Comparison of ENCODE assay signal across 21 cellular contexts in the genomic region with DNA sequence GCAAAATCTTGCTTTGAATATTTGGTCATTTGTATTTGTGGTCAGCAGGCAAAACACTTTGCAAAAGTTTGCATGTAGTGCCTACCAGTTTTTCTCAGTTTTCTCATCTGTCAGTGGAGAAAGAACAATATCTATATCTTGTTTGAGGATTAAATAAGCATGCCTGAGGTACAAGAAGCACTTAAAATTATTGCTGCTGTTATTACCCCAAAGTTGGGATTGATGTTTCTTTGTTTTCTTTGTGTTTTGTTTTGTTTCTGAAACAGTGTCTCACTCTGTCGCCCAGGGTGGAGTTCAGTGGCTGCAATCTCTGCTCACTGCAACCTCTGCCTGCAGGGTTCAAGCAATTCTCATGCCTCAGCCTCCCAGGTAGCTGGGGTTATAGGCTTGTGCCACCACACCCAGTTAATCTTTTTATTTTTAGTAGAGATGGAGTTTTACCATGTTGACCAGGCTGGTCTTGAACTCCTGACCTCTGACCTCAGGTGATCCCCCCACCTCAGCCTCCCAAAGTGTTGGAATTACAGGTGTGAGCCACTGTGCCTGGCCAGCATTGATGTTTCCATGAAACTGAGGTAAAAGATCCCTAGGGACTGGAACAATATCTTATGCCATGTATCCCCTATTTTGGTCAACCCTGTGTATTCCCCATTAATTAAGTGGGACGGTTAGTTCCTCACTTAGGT. TPM values are rescaled to one million over a fixed set of nuclear protein-coding genes. Genes with fewer than 3 reads are reported as not detected.
A peak's percentile ranks its signal among the peaks of the same experiment; 100 is the strongest.
DNase-seq lines count a peak whose midpoint lies in the region; ATAC-seq, FAIRE-seq and TF ChIP-seq lines count a peak whose summit lies in the region.
"Had no signal": no experiment of that assay in that cellular context is flagged by ENCODE, and none has a peak within 500 bp of the region (broad histone marks: within the 10 kb centered on the region; RNA-seq: fewer than 3 reads in every experiment).

No MANE protein-coding gene starts in this region.

- TF ChIP-seq POLR2A in K562 (conservative IDR thresholded peaks at IDR 0.05), result no peak

- H3K36me3 Mint-ChIP-seq in activated CD4-positive, alpha-beta T cell treated with anti-CD3 and anti-CD28 coated beads, Interleukin-2, amount 10 ng/mL, durations not matched to agents 24 days and 14 days (ENCODE audit: low read depth), result peaks cover 22% of the 10 kb centered on the region
- peaks cover 0 to 21% (median 3%) of the 10 kb centered on the region in 3 donors for H3K36me3 Mint-ChIP-seq in CD8-positive, alpha-beta memory T cell
- H3K36me3 Mint-ChIP-seq in naive thymus-derived CD8-positive, alpha-beta T cell, result peaks cover 0 to 22% (median 0%) of the 10 kb centered on the region in 3 donors
- H3K36me3 Mint-ChIP-seq: WTC11 had no signal

- H3K9ac ChIP-seq in K562 (ENCODE audit: insufficient read depth in 1 of 2, low read depth in 2 of 2, low read length in 2 of 2), result no peak overlapping the region

- peak overlapping the region; percentile 7 for H3K4me3 Mint-ChIP-seq in activated CD4-positive, alpha-beta T cell treated with anti-CD3 and anti-CD28 coated beads, Interleukin-2, amount 10 ng/mL, durations not matched to agents 24 days and 14 days
- peak overlapping the region in 5 of 7 donors; percentile 9 to 81 (median 35) for H3K4me3 Mint-ChIP-seq in CD8-positive, alpha-beta memory T cell
- H3K4me3 Mint-ChIP-seq in naive thymus-derived CD8-positive, alpha-beta T cell, result peak overlapping the region in 5 of 10 donors; percentile 36 to 69 (median 45)
- H3K4me3 Mint-ChIP-seq: activated CD8-positive, alpha-beta T cell treated with anti-CD3 and anti-CD28 coated beads for 36 hours; activated naive CD4-positive, alpha-beta T cell treated with anti-CD3 and anti-CD28 coated beads, Interleukin-2, amount 10 ng/mL, durations not matched to agents 7 days and 5 days; activated T-cell treated with anti-CD3 and anti-CD28 coated beads, Interleukin-2, amount 50 U/mL, for 4 hours; WTC11 had no signal

- H3K4me1 ChIP-seq in CD8-positive, alpha-beta memory T cell (ENCODE audit: insufficient read depth, low read length), result peaks cover 73% of the 10 kb centered on the region
- peaks cover 0 to 6% of the 10 kb centered on the region in 2 experiments; a peak in 1 of 5 replicates for H3K4me1 ChIP-seq in K562 (replicated peaks in 1 of 2; ENCODE audit: control insufficient read depth in 2 of 2, insufficient read depth in 2 of 2, low read length in 2 of 2)

- no TSS peak for BruUV-seq in K562 (replicated peaks; lab: Mats Ljungman, UMichigan)

- ATAC-seq in K562, result no peak
- no peak for ATAC-seq in naive thymus-derived CD8-positive, alpha-beta T cell
- no peak for ATAC-seq in HG02610 (IDR thresholded peaks at IDR 0.05; ENCODE audit: unreplicated experiment)
- ATAC-seq: activated CD8-positive, alpha-beta T cell treated with anti-CD3 and anti-CD28 coated beads for 36 hours; activated T-cell treated with anti-CD3 and anti-CD28 coated beads, Interleukin-2, amount 50 U/mL, for 4 hours; WTC11 had no signal

- intact Hi-C loops in activated CD4-positive, alpha-beta T cell treated with anti-CD3 and anti-CD28 coated beads, Interleukin-2, amount 10 ng/mL, durations not matched to agents 24 days and 14 days (cut with micrococcal nuclease), result loop anchor here (2.0 kb wide), 1 partner anchor 61 kb away; no protein-coding TSS in a partner anchor
- intact Hi-C loops in K562 (cut with micrococcal nuclease), result no loop called here

- in situ Hi-C loops in K562 (cut with MboI), result no loop called here

- H3K27me3 ChIP-seq in CD8-positive, alpha-beta memory T cell (ENCODE audit: insufficient read depth, low read length, poor library complexity, severe bottlenecking), result no peaks in the 10 kb centered on the region
- no peaks in the 10 kb centered on the region for H3K27me3 ChIP-seq in K562 (ENCODE audit: control insufficient read depth in 2 of 2, insufficient read depth in 2 of 2, low read length in 2 of 2)
- H3K27me3 ChIP-seq: cardiac muscle cell had no signal

- no peak overlapping the region for H2AFZ ChIP-seq in K562 (ENCODE audit: low read depth, low read length)

- no peak overlapping the region for H3K4me3 ChIP-seq in CD8-positive, alpha-beta memory T cell (ENCODE audit: low read length)
- no peak overlapping the region for H3K4me3 ChIP-seq in K562
- H3K4me3 ChIP-seq: cardiac muscle cell, lung, smooth muscle cell had no signal

- no peaks in the 10 kb centered on the region for H3K9me3 ChIP-seq in CD8-positive, alpha-beta memory T cell (ENCODE audit: low read length)
- no peaks in the 10 kb centered on the region for H3K9me3 ChIP-seq in K562 (replicated peaks; ENCODE audit: control insufficient read depth, insufficient read depth, low read depth, low read length)

- no peaks in the 10 kb centered on the region for H3K9me3 Mint-ChIP-seq in activated CD4-positive, alpha-beta T cell treated with anti-CD3 and anti-CD28 coated beads, Interleukin-2, amount 10 ng/mL, durations not matched to agents 24 days and 14 days
- H3K9me3 Mint-ChIP-seq in CD8-positive, alpha-beta memory T cell, result no peaks in the 10 kb centered on the region
- H3K9me3 Mint-ChIP-seq in naive thymus-derived CD8-positive, alpha-beta T cell, result no peaks in the 10 kb centered on the region
- H3K9me3 Mint-ChIP-seq: activated CD8-positive, alpha-beta T cell treated with anti-CD3 and anti-CD28 coated beads for 36 hours; activated naive CD4-positive, alpha-beta T cell treated with anti-CD3 and anti-CD28 coated beads, Interleukin-2, amount 10 ng/mL, durations not matched to agents 7 days and 5 days; activated T-cell treated with anti-CD3 and anti-CD28 coated beads, Interleukin-2, amount 50 U/mL, for 4 hours; WTC11 had no signal

- DNase-seq in activated CD4-positive, alpha-beta T cell treated with anti-CD3 and anti-CD28 coated beads, Interleukin-2, amount 10 ng/mL, durations not matched to agents 24 days and 14 days, result no peak
- DNase-seq in activated CD4-positive, alpha-beta T cell treated with anti-CD3 and anti-CD28 coated beads for 1 hour, result no peak
- DNase-seq in CD8-positive, alpha-beta memory T cell, result no peak
- no peak for DNase-seq in K562 (ENCODE audit: extremely low read depth in 1 of 4, low spot score in 3 of 4)
- no peak for DNase-seq in naive thymus-derived CD8-positive, alpha-beta T cell
- DNase-seq in GOT3 (lab: John Stamatoyannopoulos, UW), result no peak
- no peak for DNase-seq in AG08396 (ENCODE audit: low spot score)
- DNase-seq: 8988T; activated CD8-positive, alpha-beta T cell treated with anti-CD3 and anti-CD28 coated beads for 36 hours; activated naive CD4-positive, alpha-beta T cell treated with anti-CD3 and anti-CD28 coated beads, Interleukin-2, amount 10 ng/mL, durations not matched to agents 7 days and 5 days; activated T-cell treated with anti-CD3 and anti-CD28 coated beads, Interleukin-2, amount 50 U/mL, for 4 hours; aorta; DMS53; NCI-H187; occipital lobe; stimulated activated CD4-positive, alpha-beta T cell treated with anti-CD3 and anti-CD28 coated beads, Interleukin-2, amount 100 ng/mL, for 24 hours had no signal

- no peak for TF ChIP-seq CTCF in K562 (IDR thresholded peaks at IDR 0.05 in 2 of 3, conservative IDR thresholded peaks at IDR 0.05 in 1 of 3; ENCODE audit: insufficient read depth in 2 of 3, low read depth in 1 of 3, low read length in 3 of 3)

- WGBS in K562 (ENCODE audit: insufficient coverage, low coverage, missing lambda C conversion rate), result 85% methylated on average over 2 of the region's 2 CpGs

- no peak overlapping the region for H3K27ac ChIP-seq in CD8-positive, alpha-beta memory T cell (ENCODE audit: low read depth, low read length)
- H3K27ac ChIP-seq in K562 (ENCODE audit: extremely low read depth, low read depth, low read length), result no peak overlapping the region
- H3K27ac ChIP-seq: cardiac muscle cell had no signal

- FAIRE-seq in K562 (lab: Jason Lieb, UNC), result no peak

- H3K27me3 Mint-ChIP-seq in activated CD4-positive, alpha-beta T cell treated with anti-CD3 and anti-CD28 coated beads, Interleukin-2, amount 10 ng/mL, durations not matched to agents 24 days and 14 days, result no peaks in the 10 kb centered on the region
- no peaks in the 10 kb centered on the region for H3K27me3 Mint-ChIP-seq in CD8-positive, alpha-beta memory T cell
- no peaks in the 10 kb centered on the region for H3K27me3 Mint-ChIP-seq in naive thymus-derived CD8-positive, alpha-beta T cell
- H3K27me3 Mint-ChIP-seq: activated CD8-positive, alpha-beta T cell treated with anti-CD3 and anti-CD28 coated beads for 36 hours; activated naive CD4-positive, alpha-beta T cell treated with anti-CD3 and anti-CD28 coated beads, Interleukin-2, amount 10 ng/mL, durations not matched to agents 7 days and 5 days had no signal

- no peak for TF ChIP-seq EP300 in K562 (IDR thresholded peaks at IDR 0.05; ENCODE audit: low read length)

- H3K4me2 ChIP-seq in K562 (ENCODE audit: insufficient read depth, low read length), result no peak overlapping the region
- H3K4me2 ChIP-seq: smooth muscle cell had no signal

- H3K36me3 ChIP-seq in CD8-positive, alpha-beta memory T cell (ENCODE audit: insufficient read depth, low read length), result no peaks in the 10 kb centered on the region
- H3K36me3 ChIP-seq in K562 (ENCODE audit: control insufficient read depth, insufficient read depth, low read length), result no peaks in the 10 kb centered on the region
- H3K36me3 ChIP-seq: cardiac muscle cell had no signal

- H3K9me1 ChIP-seq in K562 (ENCODE audit: control insufficient read depth, insufficient read depth, low read length), result no peaks in the 10 kb centered on the region

- CTCF ChIA-PET in CD8-positive, alpha-beta memory T cell (lab: Charles Lee), result no interaction called here
- CTCF ChIA-PET in K562 (lab: Yijun Ruan, JAX; ENCODE audit: low intra/inter-chr PET ratio), result no interaction called here

- peak overlapping the region; percentile 60 for H3K27ac Mint-ChIP-seq in activated CD4-positive, alpha-beta T cell treated with anti-CD3 and anti-CD28 coated beads, Interleukin-2, amount 10 ng/mL, durations not matched to agents 24 days and 14 days
- peak overlapping the region; percentile 7 to 92 (median 56) for H3K27ac Mint-ChIP-seq in CD8-positive, alpha-beta memory T cell
- peak overlapping the region in 6 of 10 donors; percentile 5 to 72 (median 64) for H3K27ac Mint-ChIP-seq in naive thymus-derived CD8-positive, alpha-beta T cell
- H3K27ac Mint-ChIP-seq: activated CD8-positive, alpha-beta T cell treated with anti-CD3 and anti-CD28 coated beads for 36 hours; activated naive CD4-positive, alpha-beta T cell treated with anti-CD3 and anti-CD28 coated beads, Interleukin-2, amount 10 ng/mL, durations not matched to agents 7 days and 5 days had no signal

- POLR2A ChIA-PET in CD8-positive, alpha-beta memory T cell (lab: Charles Lee), result interaction anchor here (0.7 kb wide), 1 partner anchor 15 kb away, joined by 3 read pairs; no protein-coding TSS in a partner anchor
- POLR2A ChIA-PET in K562 (lab: Yijun Ruan, JAX), result interaction anchor here (1.0 kb wide), 1 partner anchor 9 kb away, joined by 4 read pairs; no protein-coding TSS in a partner anchor
- POLR2A ChIA-PET in naive thymus-derived CD8-positive, alpha-beta T cell (lab: Charles Lee), result interaction anchor here (0.8 kb wide), 1 partner anchor 9 kb away, joined by 3 read pairs; no protein-coding TSS in a partner anchor

- peaks cover 53% of the 10 kb centered on the region for H3K4me1 Mint-ChIP-seq in activated CD4-positive, alpha-beta T cell treated with anti-CD3 and anti-CD28 coated beads, Interleukin-2, amount 10 ng/mL, durations not matched to agents 24 days and 14 days
- H3K4me1 Mint-ChIP-seq in CD8-positive, alpha-beta memory T cell, result peaks cover 74 to 91% (median 90%) of the 10 kb centered on the region in 3 donors
- H3K4me1 Mint-ChIP-seq in naive thymus-derived CD8-positive, alpha-beta T cell, result peaks cover 29 to 81% (median 70%) of the 10 kb centered on the region in 4 donors

- H4K20me1 ChIP-seq in K562 (replicated peaks; ENCODE audit: control insufficient read depth, insufficient read depth, low read length), result no peaks in the 10 kb centered on the region; the same call in 1 of the 2 replicates

- no peak for TF ChIP-seq RAD21 in K562 (CRISPR knock-in tag; conservative IDR thresholded peaks at IDR 0.05 in 1 of 2, IDR thresholded peaks at IDR 0.05 in 1 of 2)

- H3K79me2 ChIP-seq in K562 (ENCODE audit: control insufficient read depth, insufficient read depth, low read length), result peaks cover 91% of the 10 kb centered on the region

RNA-seq across cellular contexts. Expression of gene RAP1A, which starts 15.9 kb away (rescaled TPM):
- total RNA-seq in activated CD4-positive, alpha-beta T cell treated with anti-CD3 and anti-CD28 coated beads, Interleukin-2, amount 10 ng/mL, durations not matched to agents 24 days and 14 days, result 306 and 307 TPM in 2 replicates
- 100 to 1,000 TPM; 252 to 256 TPM for total RNA-seq in CD8-positive, alpha-beta memory T cell
- 60.8 TPM for polyA plus RNA-seq in CD8-positive, alpha-beta memory T cell
- total RNA-seq in K562 (2011; cell fraction: chromatin; rRNA removed; ENCODE audit: low replicate concordance), result 4.2 and 14.3 TPM in 2 replicates
- 2.2 and 3.4 TPM in 2 replicates for total RNA-seq in K562 (2011; cell fraction: nucleolus; rRNA removed)
- total RNA-seq in K562 (2011; cell fraction: nucleoplasm; rRNA removed), result 7.9 and 18.7 TPM in 2 replicates
- 13.4 and 19.0 TPM in 2 replicates for total RNA-seq in K562 (2014; rRNA removed)
- 32.5 and 40.1 TPM in 2 replicates for total RNA-seq in K562 (2014; rRNA removed; fragmentation: Illumina TruSeq; extraction: Trizol)
- total RNA-seq in K562 (2015; rRNA removed; fragmentation: Illumina TruSeq; extraction: Trizol), result 19.4 and 24.5 TPM in 2 replicates
- total RNA-seq in K562 (2021), result 57.6 and 60.7 TPM in 2 replicates
- 49.0 and 77.3 TPM in 2 replicates for polyA plus RNA-seq in K562 (2011; rRNA removed)
- polyA plus RNA-seq in K562 (2011; cell fraction: cytosol; rRNA removed), result 11.3 and 24.6 TPM in 2 replicates
- polyA plus RNA-seq in K562 (2011; cell fraction: nucleus; rRNA removed), result 6.6 and 11.5 TPM in 2 replicates
- polyA plus RNA-seq in K562 (2012), result 68.6 and 95.0 TPM in 2 replicates
- 68.8 and 86.2 TPM in 2 replicates for polyA plus RNA-seq in K562 (2014; fragmentation: Illumina TruSeq; extraction: Trizol)
- polyA plus RNA-seq in K562 (2014; fragmentation: Nextera tagmentation; extraction: Ambion mirVana), result 10 to 100 TPM; 21.3 to 28.9 TPM
- polyA plus RNA-seq in K562 (2014; rRNA removed), result 45.9 and 48.2 TPM in 2 replicates
- polyA minus RNA-seq in K562 (2011; rRNA and poly(A)+ RNA removed), result 49.7 and 52.8 TPM in 2 replicates
- 20.3 and 24.0 TPM in 2 replicates for polyA minus RNA-seq in K562 (2011; cell fraction: cytosol; rRNA and poly(A)+ RNA removed)
- 4.7 and 9.1 TPM in 2 replicates for polyA minus RNA-seq in K562 (2011; cell fraction: nucleus; rRNA and poly(A)+ RNA removed)
- 100 to 1,000 TPM; 124 to 130 TPM for total RNA-seq in naive thymus-derived CD8-positive, alpha-beta T cell
- 10 to 100 TPM; 43.4 to 53.9 (median 50.0) TPM for polyA plus RNA-seq in naive thymus-derived CD8-positive, alpha-beta T cell
